In genomic region chr17:77205396-77206124, GRCh38 we compare ENCODE assay signal across 17 cellular contexts.
DNase-seq lines count a peak whose midpoint lies in the region; ATAC-seq and TF ChIP-seq lines count a peak whose summit lies in the region.
"Had no signal": no experiment of that assay in that cellular context is flagged by ENCODE, and none has a peak within 500 bp of the region (broad histone marks: within the 10 kb centered on the region; RNA-seq: fewer than 3 reads in every experiment).

No MANE protein-coding gene starts in this region.

- H3K27me3 ChIP-seq in left ventricle myocardium inferior (ENCODE audit: low read depth): no peaks in the 10 kb centered on the region
- H3K27me3 ChIP-seq: breast epithelium, transverse colon had no signal

- peaks cover 97% of the 10 kb centered on the region for H3K36me3 ChIP-seq in left ventricle myocardium inferior

- ATAC-seq in Right ventricle myocardium inferior (no peak), GM19023 (IDR thresholded peaks at IDR 0.05; ENCODE audit: unreplicated experiment) (no peak), GM21360 (IDR thresholded peaks at IDR 0.05; ENCODE audit: unreplicated experiment) (no peak), HG03025 (IDR thresholded peaks at IDR 0.05; ENCODE audit: low FRiP score, unreplicated experiment) (no peak)

- H3K9me3 ChIP-seq in left ventricle myocardium inferior (replicated peaks): no peaks in the 10 kb centered on the region
- H3K9me3 ChIP-seq: breast epithelium, transverse colon had no signal

- H3K4me3 ChIP-seq in left ventricle myocardium inferior: no peak overlapping the region
- H3K4me3 ChIP-seq: breast epithelium, transverse colon had no signal

- intact Hi-C loops in left ventricle myocardium inferior (cut with micrococcal nuclease) (loop anchor here (10.0 kb wide), 1 partner anchor 111 kb away; no protein-coding TSS in a partner anchor), Right ventricle myocardium inferior (cut with DNase I) (no loop called here)

- DNase-seq in left ventricle myocardium inferior (no peak), Right ventricle myocardium inferior (ENCODE audit: missing footprints) (no peak), amniotic epithelial cell (ENCODE audit: low read depth) (peak; percentile 28), mesenteric fat pad (ENCODE audit: low spot score) (peak; percentile 43), NOMO-1 (lab: John Stamatoyannopoulos, UW; ENCODE audit: unreplicated experiment in 2 of 2) (no peak)
- DNase-seq: activated CD4-positive, alpha-beta T cell treated with anti-CD3 and anti-CD28 coated beads for 4 hours; effector CD8-positive, alpha-beta T cell; NCI-H1105; NCI-H226; NK-92 treated with Interleukin-12 subunit alpha and Interleukin-12 subunit beta, amount 100 ng/mL, for 24 hours; nucleus accumbens; SHP77; transverse colon had no signal

- peak overlapping the region; percentile 64 for H3K27ac ChIP-seq in left ventricle myocardium inferior (replicated peaks)
- H3K27ac ChIP-seq: breast epithelium, transverse colon had no signal

- no peak for TF ChIP-seq CTCF in left ventricle myocardium inferior (IDR thresholded peaks at IDR 0.05; ENCODE audit: borderline replicate concordance)

- peaks cover 83% of the 10 kb centered on the region for H3K4me1 ChIP-seq in left ventricle myocardium inferior
- H3K4me1 ChIP-seq: breast epithelium had no signal

Comparison
In these comparisons a context has a peak if more than half of its experiments do, and no peak if none do; other contexts are left out.
1. DNase-seq: peak in amniotic epithelial cell (single experiment) and mesenteric fat pad (single experiment); none in left ventricle myocardium inferior (single experiment), Right ventricle myocardium inferior (single experiment) and NOMO-1 (0 of 2).